In the genomic region with DNA sequence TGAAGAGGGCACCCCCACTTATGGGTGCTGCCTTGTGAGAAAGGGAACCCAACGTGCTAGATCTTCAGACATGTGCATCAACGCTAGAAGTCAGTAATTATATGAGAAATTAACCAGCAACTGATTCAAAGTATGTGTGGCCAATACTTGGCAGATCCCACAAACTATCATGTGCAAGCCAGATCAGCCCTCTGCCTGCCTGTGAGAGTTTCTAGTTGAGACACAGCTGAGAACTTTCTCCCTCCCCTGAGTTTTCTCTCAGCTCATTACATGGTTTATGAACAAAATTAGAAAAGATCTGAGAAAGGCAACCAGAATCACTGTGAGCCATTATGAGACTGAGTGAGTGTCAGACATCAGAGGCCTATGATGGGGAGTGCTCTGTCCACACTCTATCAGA, we compare ENCODE assay signal across 21 cellular contexts.
"Had no signal": no experiment of that assay in that cellular context is flagged by ENCODE, and none has a peak within 500 bp of the region (broad histone marks: within the 10 kb centered on the region; RNA-seq: fewer than 3 reads in every experiment).

No MANE protein-coding gene starts in this region.

- H3K27me3 ChIP-seq: cardiac muscle cell, colonic mucosa, gastroesophageal sphincter, heart left ventricle had no signal

- H3K4me3 ChIP-seq: cardiac muscle cell, colonic mucosa, gastroesophageal sphincter, heart left ventricle, lower lobe of right lung, smooth muscle cell had no signal

- H3K27me3 Mint-ChIP-seq: activated CD4-positive, alpha-beta T cell treated with anti-CD3 and anti-CD28 coated beads, Interleukin-2, amount 10 ng/mL, durations not matched to agents 7 days and 5 days; activated naive CD4-positive, alpha-beta T cell treated with anti-CD3 and anti-CD28 coated beads, Interleukin-2, amount 50 U/mL, for 24 hours; T-cell had no signal

- H3K4me1 Mint-ChIP-seq: activated CD4-positive, alpha-beta T cell treated with anti-CD3 and anti-CD28 coated beads, Interleukin-2, amount 10 ng/mL, durations not matched to agents 7 days and 5 days; activated naive CD4-positive, alpha-beta T cell treated with anti-CD3 and anti-CD28 coated beads, Interleukin-2, amount 50 U/mL, for 24 hours; mesothelial cell of epicardium; T-cell had no signal

- H3K27ac Mint-ChIP-seq: activated CD4-positive, alpha-beta T cell treated with anti-CD3 and anti-CD28 coated beads, Interleukin-2, amount 10 ng/mL, durations not matched to agents 7 days and 5 days; activated naive CD4-positive, alpha-beta T cell treated with anti-CD3 and anti-CD28 coated beads, Interleukin-2, amount 50 U/mL, for 24 hours; mesothelial cell of epicardium had no signal

- H3K4me3 Mint-ChIP-seq: activated CD4-positive, alpha-beta T cell treated with anti-CD3 and anti-CD28 coated beads, Interleukin-2, amount 10 ng/mL, durations not matched to agents 7 days and 5 days; activated naive CD4-positive, alpha-beta T cell treated with anti-CD3 and anti-CD28 coated beads, Interleukin-2, amount 50 U/mL, for 24 hours; mesothelial cell of epicardium; nephron progenitor cell; T-cell had no signal

- DNase-seq: activated CD4-positive, alpha-beta T cell treated with anti-CD3 and anti-CD28 coated beads, Interleukin-2, amount 10 ng/mL, durations not matched to agents 7 days and 5 days; activated CD8-positive, alpha-beta memory T cell treated with anti-CD3 and anti-CD28 coated beads, Interleukin-2, amount 50 U/mL, for 4 hours; activated effector memory CD4-positive, alpha-beta T cell treated with anti-CD3 and anti-CD28 coated beads, Interleukin-2, amount 50 U/mL, for 16 hours; activated T-cell treated with anti-CD3 and anti-CD28 coated beads, Interleukin-2, amount 50 U/mL, for 48 hours; amygdala; colonic mucosa; erythroblast; heart left ventricle; lower lobe of right lung; nephron progenitor cell; nucleus accumbens; SK-N-SH; stimulated activated CD4-positive, alpha-beta T cell treated with anti-CD3 and anti-CD28 coated beads, Interleukin-4, amount 100 ng/mL, for 1 hour; T-cell; T-helper 9 cell had no signal

- H3K27ac ChIP-seq: cardiac muscle cell, colonic mucosa, gastroesophageal sphincter, lower lobe of right lung had no signal

- H3K9me3 ChIP-seq: colonic mucosa, gastroesophageal sphincter, heart left ventricle, lower lobe of right lung, SK-N-SH had no signal

- H3K9me3 Mint-ChIP-seq: activated CD4-positive, alpha-beta T cell treated with anti-CD3 and anti-CD28 coated beads, Interleukin-2, amount 10 ng/mL, durations not matched to agents 7 days and 5 days; activated naive CD4-positive, alpha-beta T cell treated with anti-CD3 and anti-CD28 coated beads, Interleukin-2, amount 50 U/mL, for 24 hours; mesothelial cell of epicardium; nephron progenitor cell; T-cell had no signal

- H3K4me2 ChIP-seq: SK-N-SH, smooth muscle cell had no signal

- H3K4me1 ChIP-seq: colonic mucosa, gastroesophageal sphincter, lower lobe of right lung had no signal

- ATAC-seq: gastroesophageal sphincter, heart left ventricle, lower lobe of right lung, sciatic nerve, T-cell had no signal

- H3K9ac ChIP-seq: SK-N-SH had no signal
